Comparison of ENCODE assay signal across 10 cellular contexts in the genomic region with DNA sequence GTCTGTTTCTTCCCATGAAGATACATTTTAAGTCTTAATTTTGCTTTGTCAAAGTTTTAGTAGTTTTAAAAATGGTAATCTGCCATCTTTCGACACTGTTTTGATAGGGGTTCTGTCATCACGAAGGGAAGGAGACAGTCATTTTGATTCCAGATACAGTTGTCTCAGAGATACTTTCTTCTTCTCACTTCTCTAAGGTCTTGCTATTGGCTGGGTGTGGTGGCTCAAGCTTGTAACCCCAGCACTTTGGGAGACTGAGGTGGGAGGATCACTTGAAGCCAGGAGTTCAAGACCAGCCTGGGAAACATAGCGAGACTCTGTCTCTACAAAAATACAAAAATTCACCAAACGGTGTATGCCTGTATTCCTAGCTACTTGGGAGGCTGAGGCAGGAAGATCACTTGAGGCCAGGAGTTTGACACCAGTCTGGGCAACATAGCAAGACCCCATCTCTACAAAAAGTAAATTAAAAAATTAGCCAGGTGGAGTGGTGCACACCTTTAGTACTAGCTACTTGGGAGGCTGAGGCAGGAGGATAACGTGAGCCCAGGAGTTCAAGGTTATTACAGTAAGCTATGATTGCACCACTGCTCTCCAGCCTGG. TPM values are rescaled to one million over a fixed set of nuclear protein-coding genes. Genes with fewer than 3 reads are reported as not detected.
DNase-seq lines count a peak whose midpoint lies in the region; ATAC-seq and TF ChIP-seq lines count a peak whose summit lies in the region.
"Had no signal": no experiment of that assay in that cellular context is flagged by ENCODE, and none has a peak within 500 bp of the region (broad histone marks: within the 10 kb centered on the region; RNA-seq: fewer than 3 reads in every experiment).

No MANE protein-coding gene starts in this region.

- H3K4me1 Mint-ChIP-seq in activated B cell treated with CpG ODN at 0.5 μM for 24 hours, result peaks cover 84% of the 10 kb centered on the region

- peak overlapping the region; percentile 6 for H3K4me2 ChIP-seq in fibroblast of lung (ENCODE audit: extremely low read depth, insufficient read depth, low read length)

- H3K27ac Mint-ChIP-seq in activated B cell treated with CpG ODN at 0.5 μM for 24 hours, result peak overlapping the region; percentile 95

- peaks cover 77% of the 10 kb centered on the region for H3K79me2 ChIP-seq in fibroblast of lung (ENCODE audit: control insufficient read depth, insufficient read depth, low read length)

- no peaks in the 10 kb centered on the region for H3K9me3 Mint-ChIP-seq in activated B cell treated with CpG ODN at 0.5 μM for 24 hours

- H3K4me3 Mint-ChIP-seq in activated B cell treated with CpG ODN at 0.5 μM for 24 hours, result peak overlapping the region; percentile 96

- no peaks in the 10 kb centered on the region for H3K27me3 Mint-ChIP-seq in activated B cell treated with CpG ODN at 0.5 μM for 24 hours

- H3K27ac ChIP-seq in right atrium auricular region (no peak overlapping the region), fibroblast of lung (ENCODE audit: insufficient read depth, low read length) (no peak overlapping the region), thymus (ENCODE audit: low read depth) (peak overlapping the region; percentile 98)

- DNase-seq in right atrium auricular region (ENCODE audit: low spot score) (peak; percentile 18), left cardiac atrium (no peak), activated B cell treated with CpG ODN at 0.5 μM for 24 hours (no peak), fibroblast of lung (ENCODE audit: low read depth in 2 of 2) (no peak), NCI-H146 (lab: John Stamatoyannopoulos, UW) (no peak)
- DNase-seq: adrenal gland, NCI-H1436 treated with DMSO at 0.1 percent for 48 hours had no signal

- H3K4me1 ChIP-seq in right atrium auricular region (peaks cover 0 to 56% of the 10 kb centered on the region in 2 donors), fibroblast of lung (ENCODE audit: control insufficient read depth, extremely low read depth, insufficient read depth, low read length) (peaks cover 20% of the 10 kb centered on the region), thymus (ENCODE audit: control insufficient read depth, insufficient read depth, low read length) (peaks cover 39% of the 10 kb centered on the region)

- peaks cover 25% of the 10 kb centered on the region for H3K36me3 Mint-ChIP-seq in activated B cell treated with CpG ODN at 0.5 μM for 24 hours (ENCODE audit: low read depth)

- CTCF ChIA-PET in activated B cell treated with CpG ODN at 0.5 μM for 24 hours (lab: Charles Lee), result interaction anchor here (0.6 to 2.2 kb wide), 4 partner anchors 9 to 875 kb away, joined by 3 to 13 read pairs (median 4); no protein-coding TSS in a partner anchor

- no peak for TF ChIP-seq CTCF in right atrium auricular region (IDR thresholded peaks at IDR 0.05)
- TF ChIP-seq CTCF in activated B cell treated with CpG ODN at 0.5 μM for 24 hours (IDR thresholded peaks at IDR 0.05), result no peak
- TF ChIP-seq CTCF in fibroblast of lung (conservative IDR thresholded peaks at IDR 0.05 in 1 of 2, IDR thresholded peaks at IDR 0.05 in 1 of 2; ENCODE audit: low read depth in 1 of 2, low read length in 2 of 2), result no peak

- ATAC-seq in left cardiac atrium, result no peak
- ATAC-seq in activated B cell treated with CpG ODN at 0.5 μM for 24 hours (ENCODE audit: low read depth), result no peak
- no peak for ATAC-seq in HG03108 (IDR thresholded peaks at IDR 0.05; ENCODE audit: unreplicated experiment)
- ATAC-seq in GM18520 (IDR thresholded peaks at IDR 0.05; ENCODE audit: unreplicated experiment), result no peak

- H3K36me3 ChIP-seq in right atrium auricular region (no peaks in the 10 kb centered on the region), fibroblast of lung (ENCODE audit: control insufficient read depth, insufficient read depth, low read length) (no peaks in the 10 kb centered on the region), thymus (ENCODE audit: control insufficient read depth, insufficient read depth) (peaks cover 3% of the 10 kb centered on the region)
- H3K36me3 ChIP-seq: adrenal gland had no signal

- H3K27me3 ChIP-seq in right atrium auricular region, result no peaks in the 10 kb centered on the region
- no peaks in the 10 kb centered on the region for H3K27me3 ChIP-seq in fibroblast of lung (ENCODE audit: control insufficient read depth, insufficient read depth, low read length)
- no peaks in the 10 kb centered on the region for H3K27me3 ChIP-seq in thymus (ENCODE audit: control insufficient read depth, insufficient read depth)
- H3K27me3 ChIP-seq: adrenal gland had no signal

- H3K4me3 ChIP-seq in right atrium auricular region, result no peak overlapping the region
- peak overlapping the region in 1 of 4 experiments; percentile 90 for H3K4me3 ChIP-seq in fibroblast of lung (replicated peaks in 1 of 4; ENCODE audit: control extremely low read depth in 1 of 4, insufficient read depth in 1 of 4, low read depth in 3 of 4, low read length in 4 of 4)
- H3K4me3 ChIP-seq in thymus (ENCODE audit: low read length), result peak overlapping the region; percentile 33
- H3K4me3 ChIP-seq: adrenal gland had no signal

- no peaks in the 10 kb centered on the region for H4K20me1 ChIP-seq in fibroblast of lung (ENCODE audit: control insufficient read depth, extremely low read depth, insufficient read depth, low read length)

- POLR2A ChIA-PET in activated B cell treated with CpG ODN at 0.5 μM for 24 hours (lab: Charles Lee), result interaction anchor here (0.6 to 4.7 kb wide), 10 partner anchors 10 to 84 kb away, joined by 3 to 37 read pairs (median 12); a partner anchor contains a TSS

- WGBS in thymus, result 85% methylated on average over 5 of the region's 5 CpGs

- H3K9ac ChIP-seq in fibroblast of lung (ENCODE audit: insufficient read depth, low read length), result no peak overlapping the region

- intact Hi-C loops in left cardiac atrium (cut with DNase I), result loop anchor here in 1 of 2 donors (10.0 kb wide), 1 partner anchor 82 kb away; a partner anchor contains a TSS
- intact Hi-C loops in activated B cell treated with CpG ODN at 0.5 μM for 24 hours (cut with micrococcal nuclease), result loop anchor here (1.0 to 10.0 kb wide), 5 partner anchors 11 to 1702 kb away; no protein-coding TSS in a partner anchor

- H3K9me3 ChIP-seq in right atrium auricular region, result no peaks in the 10 kb centered on the region
- no peaks in the 10 kb centered on the region for H3K9me3 ChIP-seq in fibroblast of lung (ENCODE audit: control insufficient read depth, insufficient read depth, low read depth, low read length)
- no peaks in the 10 kb centered on the region for H3K9me3 ChIP-seq in thymus (ENCODE audit: control insufficient read depth)
- H3K9me3 ChIP-seq: adrenal gland had no signal

- no peak overlapping the region for H2AFZ ChIP-seq in fibroblast of lung (ENCODE audit: low read length)

RNA-seq across cellular contexts. Expression of a gene that starts 3.3 kb away (rescaled TPM):
- 10 to 100 TPM; 10.2 to 19.3 TPM for total RNA-seq in right atrium auricular region
- 10 to 100 TPM; 19.7 to 21.9 TPM for total RNA-seq in left cardiac atrium
- 93.1 and 94.4 TPM in 2 replicates for total RNA-seq in activated B cell treated with CpG ODN at 0.5 μM for 24 hours
- 111 and 184 TPM in 2 replicates for total RNA-seq in fibroblast of lung
- polyA plus RNA-seq in fibroblast of lung, result 107 and 112 TPM in 2 replicates
- 52.4 and 57.7 TPM in 2 replicates for polyA plus RNA-seq in fibroblast of lung (2012)
- 12.1 and 16.7 TPM in 2 replicates for polyA minus RNA-seq in fibroblast of lung (ENCODE audit: low replicate concordance)
- 28.5 TPM for polyA plus RNA-seq in thymus

RNA-seq across cellular contexts. Expression of a gene that starts 35.4 kb away (rescaled TPM):
- 10 to 100 TPM; 74.7 to 76.4 TPM for total RNA-seq in right atrium auricular region
- total RNA-seq in left cardiac atrium, result 100 to 1,000 TPM; 137 to 159 TPM
- 70.8 and 74.9 TPM in 2 replicates for total RNA-seq in activated B cell treated with CpG ODN at 0.5 μM for 24 hours
- total RNA-seq in fibroblast of lung, result 400 and 482 TPM in 2 replicates
- 402 and 481 TPM in 2 replicates for polyA plus RNA-seq in fibroblast of lung
- polyA plus RNA-seq in fibroblast of lung (2012), result 535 and 690 TPM in 2 replicates
- 7.7 and 21.1 TPM in 2 replicates for polyA minus RNA-seq in fibroblast of lung (ENCODE audit: low replicate concordance)
- polyA plus RNA-seq in thymus, result 181 TPM
